ENCODE assay signal across 15 cellular contexts in genomic region chr1:178528219-178528962, GRCh38. TPM values are rescaled to one million over a fixed set of nuclear protein-coding genes. Genes with fewer than 3 reads are reported as not detected.
DNase-seq lines count a peak whose midpoint lies in the region; ATAC-seq and TF ChIP-seq lines count a peak whose summit lies in the region.
"Had no signal": no experiment of that assay in that cellular context is flagged by ENCODE, and none has a peak within 500 bp of the region (broad histone marks: within the 10 kb centered on the region; RNA-seq: fewer than 3 reads in every experiment).

No MANE protein-coding gene starts in this region.

- peaks cover 4% of the 10 kb centered on the region for H3K27me3 Mint-ChIP-seq in glutamatergic neuron (ENCODE audit: unreplicated experiment)

- no TSS peak for BruUV-seq in A673 (replicated peaks; lab: Mats Ljungman, UMichigan)

- intact Hi-C loops in A673 (cut with micrococcal nuclease; ENCODE audit: unreplicated experiment), result loop anchor here (5.0 kb wide), 1 partner anchor 226 kb away; no protein-coding TSS in a partner anchor

- H3K36me3 Mint-ChIP-seq in glutamatergic neuron (ENCODE audit: unreplicated experiment), result no peaks in the 10 kb centered on the region

- CTCF ChIA-PET in A673 (lab: Charles Lee), result interaction anchor here (0.6 kb wide), 1 partner anchor 27 kb away, joined by 4 read pairs; no protein-coding TSS in a partner anchor
- CTCF ChIA-PET in HEK293 (lab: Yijun Ruan, JAX), result interaction anchor here (1.5 to 2.6 kb wide), 3 partner anchors 13 to 496 kb away, joined by 3 to 21 read pairs (median 5); no protein-coding TSS in a partner anchor

- H3K4me3 Mint-ChIP-seq in glutamatergic neuron (ENCODE audit: unreplicated experiment), result peak overlapping the region; percentile 37

- POLR2A ChIA-PET in A673 (lab: Charles Lee; ENCODE audit: low non-redundant PET) (interaction anchor here (0.6 kb wide), 1 partner anchor 225 kb away, joined by 3 read pairs; no protein-coding TSS in a partner anchor), HEK293 (lab: Yijun Ruan, JAX) (no interaction called here)

- peaks cover 23% of the 10 kb centered on the region for H3K4me1 Mint-ChIP-seq in glutamatergic neuron (ENCODE audit: low read depth, unreplicated experiment)

- H3K27ac ChIP-seq in A673 (ENCODE audit: low read depth, low read length, poor library complexity, severe bottlenecking) (no peak overlapping the region), HEK293 (ENCODE audit: extremely low read depth, low read depth, low read length) (no peak overlapping the region), WERI-Rb-1 (no peak overlapping the region)
- H3K27ac ChIP-seq: HL-60, RWPE1 had no signal

- no peaks in the 10 kb centered on the region for H3K27me3 ChIP-seq in A673 (replicated peaks; ENCODE audit: insufficient read depth, low read depth, low read length, poor library complexity)
- no peaks in the 10 kb centered on the region for H3K27me3 ChIP-seq in WERI-Rb-1 (ENCODE audit: insufficient read depth, low read depth, severe bottlenecking)

- peak; percentile 81 for DNase-seq in A673 (ENCODE audit: low spot score)
- peak; percentile 82 for DNase-seq in NCI-H345 (lab: John Stamatoyannopoulos, UW)
- DNase-seq in glutamatergic neuron, result peak; percentile 57
- no peak for DNase-seq in NCI-H526 (lab: John Stamatoyannopoulos, UW)
- no peak for DNase-seq in WERI-Rb-1
- no peak for DNase-seq in activated CD8-positive, alpha-beta memory T cell treated with anti-CD3 and anti-CD28 coated beads, Interleukin-2, amount 50 U/mL, for 48 hours
- DNase-seq: AML-193, DMS153, NCI-H526 treated with DMSO at 0.1 percent for 48 hours had no signal

- peak overlapping the region; percentile 64 for H3K27ac Mint-ChIP-seq in glutamatergic neuron (ENCODE audit: unreplicated experiment)

- ATAC-seq in HG02798 (IDR thresholded peaks at IDR 0.05; ENCODE audit: poor library complexity, unreplicated experiment), result no peak

- H3K36me3 ChIP-seq in A673 (ENCODE audit: insufficient read depth, low read length, poor library complexity, severe bottlenecking) (no peaks in the 10 kb centered on the region), HEK293 (ENCODE audit: control insufficient read depth in 2 of 2, insufficient read depth in 1 of 2, low read length in 2 of 2) (no peaks in the 10 kb centered on the region), WERI-Rb-1 (no peaks in the 10 kb centered on the region)

- TF ChIP-seq CTCF in A673 (conservative IDR thresholded peaks at IDR 0.05; ENCODE audit: low read depth, low read length) (no peak), HEK293 (tag by site-specific recombination; IDR thresholded peaks at IDR 0.05) (no peak), glutamatergic neuron (IDR thresholded peaks at IDR 0.05; ENCODE audit: partially characterized antibody, unreplicated experiment) (no peak), WERI-Rb-1 (IDR thresholded peaks at IDR 0.05; ENCODE audit: low read depth, low read length) (no peak)

- H3K4me3 ChIP-seq in A673 (ENCODE audit: low read depth, low read length, poor library complexity, severe bottlenecking) (no peak overlapping the region), HEK293 (ENCODE audit: low read depth, low read length) (no peak overlapping the region), WERI-Rb-1 (ENCODE audit: low read depth, low read length) (no peak overlapping the region)

- no peaks in the 10 kb centered on the region for H3K9me3 ChIP-seq in A673 (ENCODE audit: low read depth, low read length, poor library complexity, severe bottlenecking)
- H3K9me3 ChIP-seq in HEK293 (ENCODE audit: control insufficient read depth, insufficient read depth, low read depth, low read length), result no peaks in the 10 kb centered on the region
- H3K9me3 ChIP-seq in WERI-Rb-1 (ENCODE audit: severe bottlenecking), result peaks cover 3% of the 10 kb centered on the region
- H3K9me3 ChIP-seq: Caco-2 had no signal

- peaks cover 11% of the 10 kb centered on the region for H3K4me1 ChIP-seq in A673 (ENCODE audit: insufficient read depth, low read length, poor library complexity, severe bottlenecking)
- H3K4me1 ChIP-seq in HEK293 (ENCODE audit: control insufficient read depth, insufficient read depth, low read length), result no peaks in the 10 kb centered on the region; the same call in 1 of the 2 replicates

- H3K9me3 Mint-ChIP-seq in glutamatergic neuron (ENCODE audit: unreplicated experiment), result peaks cover 2% of the 10 kb centered on the region

TF ChIP-seq in HEK293, 187 proteins besides CTCF, POLR2A, EP300 and RAD21:
- TF ChIP-seq ZIC2 (tag by site-specific recombination; IDR thresholded peaks at IDR 0.05) (peak; percentile 38; the same call in 1 of the 2 replicates), ZNF837 (tag by site-specific recombination; IDR thresholded peaks at IDR 0.05) (no peak)

RNA-seq across cellular contexts. Expression of gene TEX35, which starts 15.5 kb away (rescaled TPM):
- total RNA-seq in A673 (2021) (0.28 TPM in 1 of 2 replicates, not detected in the other), glutamatergic neuron (ENCODE audit: unreplicated experiment) (not detected)
- total RNA-seq: Caco-2, H4 had no signal

RNA-seq across cellular contexts. Expression of gene CLEC20A, which starts 31.6 kb away (rescaled TPM):
- total RNA-seq in A673 (2021) (not detected in 2 replicates), glutamatergic neuron (ENCODE audit: unreplicated experiment) (not detected)
- total RNA-seq: Caco-2, H4 had no signal

Comparison
In these comparisons a context has a peak if more than half of its experiments do, and no peak if none do; other contexts are left out.
1. DNase-seq: peak in A673 (single experiment), NCI-H345 (single experiment) and glutamatergic neuron (single experiment); none in NCI-H526 (0 of 2), WERI-Rb-1 (single experiment) and activated CD8-positive, alpha-beta memory T cell treated with anti-CD3 and anti-CD28 coated beads, Interleukin-2, amount 50 U/mL, for 48 hours (single experiment).